In genomic region chr14:102711946-102712345, GRCh38 we compare ENCODE assay signal across 17 cellular contexts.
"Had no signal": no experiment of that assay in that cellular context is flagged by ENCODE, and none has a peak within 500 bp of the region (broad histone marks: within the 10 kb centered on the region; RNA-seq: fewer than 3 reads in every experiment).

No MANE protein-coding gene starts in this region.

- H3K27me3 Mint-ChIP-seq: activated naive CD4-positive, alpha-beta T cell treated with anti-CD3 and anti-CD28 coated beads, Interleukin-2, amount 50 U/mL, for 24 hours; effector memory CD8-positive, alpha-beta T cell had no signal

- H3K27ac Mint-ChIP-seq: activated naive CD4-positive, alpha-beta T cell treated with anti-CD3 and anti-CD28 coated beads, Interleukin-2, amount 50 U/mL, for 24 hours; activated T-cell treated with anti-CD3 and anti-CD28 coated beads, Interleukin-2, amount 50 U/mL, for 72 hours; nephron progenitor cell had no signal

- H3K4me1 Mint-ChIP-seq: nephron progenitor cell had no signal

- ATAC-seq: activated T-cell treated with anti-CD3 and anti-CD28 coated beads, Interleukin-2, amount 50 U/mL, for 72 hours; effector memory CD8-positive, alpha-beta T cell; left lobe of liver; stimulated activated naive CD8-positive, alpha-beta T cell treated with anti-CD3 and anti-CD28 coated beads, Interleukin-15, Interleukin-2, amounts not matched to agents 100 U/mL and 50 U/mL, for 24 hours had no signal

- H2AFZ ChIP-seq: hepatocyte had no signal

- H3K4me3 ChIP-seq: cardiac muscle cell, esophagus squamous epithelium, hepatocyte, tibial artery had no signal

- H3K4me3 Mint-ChIP-seq: activated naive CD4-positive, alpha-beta T cell treated with anti-CD3 and anti-CD28 coated beads, Interleukin-2, amount 50 U/mL, for 24 hours; activated T-cell treated with anti-CD3 and anti-CD28 coated beads, Interleukin-2, amount 50 U/mL, for 72 hours; effector memory CD8-positive, alpha-beta T cell; nephron progenitor cell had no signal

- H3K9me3 Mint-ChIP-seq: activated naive CD4-positive, alpha-beta T cell treated with anti-CD3 and anti-CD28 coated beads, Interleukin-2, amount 50 U/mL, for 24 hours; activated T-cell treated with anti-CD3 and anti-CD28 coated beads, Interleukin-2, amount 50 U/mL, for 72 hours; effector memory CD8-positive, alpha-beta T cell; nephron progenitor cell had no signal

- H3K4me2 ChIP-seq: hepatocyte had no signal

- H3K27me3 ChIP-seq: cardiac muscle cell, esophagus squamous epithelium, hepatocyte, tibial artery had no signal

- H3K4me1 ChIP-seq: esophagus squamous epithelium, tibial artery had no signal

- H3K9me3 ChIP-seq: esophagus squamous epithelium, tibial artery had no signal

- H3K27ac ChIP-seq: cardiac muscle cell, esophagus squamous epithelium, hepatocyte, tibial artery, VCaP had no signal

- DNase-seq: activated CD4-positive, CD25-positive, alpha-beta regulatory T cell treated with anti-CD3 and anti-CD28 coated beads, Interleukin-2, amount 50 U/mL, for 72 hours; activated CD8-positive, alpha-beta memory T cell treated with anti-CD3 and anti-CD28 coated beads for 24 hours; activated gamma-delta T cell; activated T-cell treated with anti-CD3 and anti-CD28 coated beads, Interleukin-2, amount 50 U/mL, for 72 hours; effector memory CD8-positive, alpha-beta T cell; esophagus squamous epithelium; nephron progenitor cell; nucleus accumbens; stimulated activated naive CD8-positive, alpha-beta T cell treated with anti-CD3 and anti-CD28 coated beads, Interleukin-15, Interleukin-2, amounts not matched to agents 100 U/mL and 50 U/mL, for 24 hours; substantia nigra; T1000; tibial artery had no signal
